Comparison of ENCODE assay signal across 19 cellular contexts in genomic region chr3:4501422-4501821, GRCh38.
"Had no signal": no experiment of that assay in that cellular context is flagged by ENCODE, and none has a peak within 500 bp of the region (broad histone marks: within the 10 kb centered on the region; RNA-seq: fewer than 3 reads in every experiment).

No MANE protein-coding gene starts in this region.

- H3K27ac ChIP-seq: body of pancreas, heart right ventricle, lower lobe of right lung, thyroid gland, vagina, WERI-Rb-1 had no signal

- H3K36me3 ChIP-seq: thyroid gland, vagina, WERI-Rb-1 had no signal

- H3K4me3 ChIP-seq: body of pancreas, heart right ventricle, lower lobe of right lung, thyroid gland, vagina had no signal

- ATAC-seq: activated CD8-positive, alpha-beta T cell treated with anti-CD3 and anti-CD28 coated beads, Interleukin-2, amount 10 ng/mL, durations not matched to agents 7 days and 5 days; activated T-helper 17 cell treated with anti-CD3 and anti-CD28 coated beads, Interleukin-2, amount 50 U/mL, for 72 hours; body of pancreas; heart right ventricle; lower lobe of right lung; naive thymus-derived CD8-positive, alpha-beta T cell had no signal

- H3K27ac Mint-ChIP-seq: activated T-helper 17 cell treated with anti-CD3 and anti-CD28 coated beads, Interleukin-2, amount 50 U/mL, for 72 hours had no signal

- H3K27me3 Mint-ChIP-seq: activated T-helper 17 cell treated with anti-CD3 and anti-CD28 coated beads, Interleukin-2, amount 50 U/mL, for 72 hours; naive thymus-derived CD8-positive, alpha-beta T cell had no signal

- H3K9me3 Mint-ChIP-seq: activated T-helper 17 cell treated with anti-CD3 and anti-CD28 coated beads, Interleukin-2, amount 50 U/mL, for 72 hours; naive thymus-derived CD8-positive, alpha-beta T cell had no signal

- H3K27me3 ChIP-seq: body of pancreas, heart right ventricle, thyroid gland, vagina had no signal

- H3K9me3 ChIP-seq: body of pancreas, heart right ventricle, lower lobe of right lung, thyroid gland, vagina had no signal

- DNase-seq: activated CD4-positive, alpha-beta T cell treated with anti-CD3 and anti-CD28 coated beads for 48 hours; activated CD8-positive, alpha-beta T cell treated with anti-CD3 and anti-CD28 coated beads, Interleukin-2, amount 10 ng/mL, durations not matched to agents 7 days and 5 days; activated naive CD4-positive, alpha-beta T cell treated with anti-CD3 and anti-CD28 coated beads, Interleukin-2, amount 50 U/mL, for 16 hours; amniotic stem cell; body of pancreas; central memory CD4-positive, alpha-beta T cell; cortex of kidney; effector CD8-positive, alpha-beta T cell; heart right ventricle; lower lobe of right lung; naive thymus-derived CD8-positive, alpha-beta T cell; occipital lobe; stimulated activated CD4-positive, alpha-beta T cell treated with anti-CD3 and anti-CD28 coated beads, Interleukin-4, amount 100 ng/mL, for 1 hour; stimulated activated CD8-positive, alpha-beta memory T cell treated with anti-CD3 and anti-CD28 coated beads, Interleukin-4, amount 100 ng/mL, for 48 hours; T-helper 1 cell; thyroid gland; WERI-Rb-1 had no signal

- H3K4me3 Mint-ChIP-seq: activated CD8-positive, alpha-beta T cell treated with anti-CD3 and anti-CD28 coated beads, Interleukin-2, amount 10 ng/mL, durations not matched to agents 7 days and 5 days; activated T-helper 17 cell treated with anti-CD3 and anti-CD28 coated beads, Interleukin-2, amount 50 U/mL, for 72 hours; naive thymus-derived CD8-positive, alpha-beta T cell had no signal
